23 cellular contexts compared by ENCODE assay signal in the genomic region with DNA sequence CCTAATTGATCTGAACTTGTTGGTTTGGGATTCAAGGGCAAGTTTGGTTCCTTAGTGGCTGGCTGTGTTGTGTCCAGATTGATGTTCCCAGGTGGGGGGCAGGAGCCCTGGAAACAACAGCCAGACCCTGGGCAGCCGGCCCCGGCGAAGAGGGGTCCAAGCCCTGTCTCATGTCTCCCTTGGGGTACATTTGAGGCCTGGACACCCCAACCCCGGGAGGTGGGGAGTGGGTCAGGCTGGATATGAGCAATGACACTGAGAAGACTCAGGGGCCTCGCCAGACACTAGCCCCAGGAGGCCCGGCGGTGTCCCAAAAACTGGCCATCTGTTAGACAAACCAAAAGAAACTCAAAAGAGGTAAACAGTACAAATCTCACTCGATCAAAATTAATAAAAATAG.
DNase-seq lines count a peak whose midpoint lies in the region; ATAC-seq, FAIRE-seq and TF ChIP-seq lines count a peak whose summit lies in the region.
"Had no signal": no experiment of that assay in that cellular context is flagged by ENCODE, and none has a peak within 500 bp of the region (broad histone marks: within the 10 kb centered on the region; RNA-seq: fewer than 3 reads in every experiment).

No MANE protein-coding gene starts in this region.

- no peaks in the 10 kb centered on the region for H3K4me1 ChIP-seq in right lobe of liver
- H3K4me1 ChIP-seq in HepG2 (ENCODE audit: insufficient read depth, low read length), result no peaks in the 10 kb centered on the region
- peaks cover 0 to 1% of the 10 kb centered on the region in 2 donors for H3K4me1 ChIP-seq in neuronal stem cell (ENCODE audit: control insufficient read depth in 2 of 2, insufficient read depth in 1 of 2, low read depth in 1 of 2, low read length in 2 of 2)
- H3K4me1 ChIP-seq in mammary epithelial cell (ENCODE audit: insufficient read depth, low read length), result no peaks in the 10 kb centered on the region
- H3K4me1 ChIP-seq: Peyer's patch had no signal

- no TSS peak for BruUV-seq in HepG2 (replicated peaks; lab: Mats Ljungman, UMichigan)
- no TSS peak for BruUV-seq in mammary epithelial cell (replicated peaks; lab: Mats Ljungman, UMichigan)

- DNase-seq in right lobe of liver (peak in 2 of 3 donors; percentile 3 to 27), HepG2 (ENCODE audit: low spot score) (no peak), glutamatergic neuron (peak; percentile 6), neuronal stem cell (ENCODE audit: low spot score) (no peak), mammary epithelial cell (no peak)
- DNase-seq in stimulated activated CD4-positive, alpha-beta T cell treated with anti-CD3 and anti-CD28 coated beads, Interleukin-4, amount 100 ng/mL, for 24 hours, result no peak
- DNase-seq: CD4-positive, alpha-beta memory T cell; DND-41; H9; HFFc6; Karpas-422; MV-4-11; NCI-H1105 treated with DMSO at 0.1 percent for 48 hours; NCI-H1694; NCI-H2081; NCI-H2171; NCI-H345; NCI-H524 treated with DMSO at 0.1 percent for 48 hours; NCI-H82 had no signal

- H3K18ac ChIP-seq in neuronal stem cell (ENCODE audit: low read length), result no peak overlapping the region

- no peaks in the 10 kb centered on the region for H3K79me1 ChIP-seq in neuronal stem cell (ENCODE audit: low read depth, low read length)

- no peak overlapping the region for H2BK5ac ChIP-seq in neuronal stem cell (ENCODE audit: low read length)

- H3K27ac ChIP-seq in right lobe of liver (no peak overlapping the region), HepG2 (ENCODE audit: extremely low read length, insufficient read depth, low read length) (no peak overlapping the region), neuronal stem cell (replicated peaks; ENCODE audit: low read length) (no peak overlapping the region), mammary epithelial cell (ENCODE audit: insufficient read depth, low read depth, low read length) (no peak overlapping the region)
- H3K27ac ChIP-seq: BLaER1, Peyer's patch had no signal

- no peak overlapping the region for H2BK15ac ChIP-seq in neuronal stem cell (ENCODE audit: low read length)

- CTCF ChIA-PET in HepG2 (lab: Yijun Ruan, JAX; ENCODE audit: low intra/inter-chr PET ratio, low total read pairs) (no interaction called here), mammary epithelial cell (lab: Charles Lee; ENCODE audit: low non-redundant PET) (no interaction called here)

- no peak overlapping the region for H3K9ac ChIP-seq in HepG2 (ENCODE audit: insufficient read depth, low read depth, low read length)
- H3K9ac ChIP-seq in neuronal stem cell (ENCODE audit: low read depth, low read length, poor library complexity), result no peak overlapping the region
- H3K9ac ChIP-seq in mammary epithelial cell (ENCODE audit: insufficient read depth, low read length), result no peak overlapping the region
- H3K9ac ChIP-seq: BLaER1 had no signal

- no peak overlapping the region for H3K4ac ChIP-seq in neuronal stem cell (ENCODE audit: low read length)

- H2BK12ac ChIP-seq in neuronal stem cell (ENCODE audit: low read length), result no peak overlapping the region

- TF ChIP-seq CTCF in right lobe of liver (IDR thresholded peaks at IDR 0.05) (no peak), HepG2 (CRISPR knock-in tag; IDR thresholded peaks at IDR 0.05) (no peak), glutamatergic neuron (IDR thresholded peaks at IDR 0.05; ENCODE audit: partially characterized antibody, unreplicated experiment) (no peak), mammary epithelial cell (conservative IDR thresholded peaks at IDR 0.05 in 1 of 2, IDR thresholded peaks at IDR 0.05 in 1 of 2; ENCODE audit: extremely low read depth in 1 of 2, insufficient read depth in 1 of 2, low read depth in 1 of 2, low read length in 2 of 2) (no peak)

- H2BK120ac ChIP-seq in neuronal stem cell (ENCODE audit: low read depth, low read length), result no peak overlapping the region

- 66% methylated on average over 5 of the region's 8 CpGs for WGBS in right lobe of liver (ENCODE audit: insufficient coverage, low coverage, low lambda C conversion rate, missing lambda C conversion rate)
- WGBS in HepG2 (ENCODE audit: low lambda C conversion rate), result 61% methylated on average over 8 of the region's 8 CpGs
- WGBS in neuronal stem cell (ENCODE audit: extremely low coverage in 2 of 2, insufficient read length in 2 of 2, insufficient replicate concordance in 1 of 2), 2 donors, result no CpG with 5 or more reads among the region's 8 CpGs
- WGBS in mammary epithelial cell (ENCODE audit: low coverage, missing lambda C conversion rate), result 88% methylated on average over 8 of the region's 8 CpGs

- H3K9me3 ChIP-seq in right lobe of liver (no peaks in the 10 kb centered on the region), HepG2 (ENCODE audit: low read length) (no peaks in the 10 kb centered on the region), neuronal stem cell (replicated peaks in 1 of 2; ENCODE audit: control insufficient read depth in 2 of 2, insufficient read depth in 1 of 2, low read depth in 1 of 2, low read length in 2 of 2) (no peaks in the 10 kb centered on the region), mammary epithelial cell (replicated peaks; ENCODE audit: insufficient read depth, low read length) (no peaks in the 10 kb centered on the region)
- H3K9me3 ChIP-seq: BLaER1, Peyer's patch had no signal

- H3K27ac Mint-ChIP-seq in glutamatergic neuron (ENCODE audit: unreplicated experiment), result no peak overlapping the region
- H3K27ac Mint-ChIP-seq: CD4-positive, alpha-beta memory T cell; H9; HFFc6 had no signal

- H3K27me3 ChIP-seq in right lobe of liver (no peaks in the 10 kb centered on the region), HepG2 (ENCODE audit: control insufficient read depth in 1 of 2, insufficient read depth in 2 of 2, low read length in 2 of 2) (peaks cover 39 to 75% of the 10 kb centered on the region in 2 experiments), neuronal stem cell (ENCODE audit: control insufficient read depth in 3 of 3, insufficient read depth in 3 of 3, low read depth in 1 of 3, low read length in 3 of 3) (peaks cover 0 to 29% (median 0%) of the 10 kb centered on the region in 3 experiments), mammary epithelial cell (ENCODE audit: insufficient read depth, low read length) (no peaks in the 10 kb centered on the region)
- H3K27me3 ChIP-seq: BLaER1, Peyer's patch had no signal

- no peak overlapping the region for H3K4me3 ChIP-seq in right lobe of liver
- no peak overlapping the region for H3K4me3 ChIP-seq in HepG2 (replicated peaks in 1 of 3; ENCODE audit: insufficient read depth in 1 of 3, low read depth in 2 of 3, low read length in 3 of 3)
- no peak overlapping the region for H3K4me3 ChIP-seq in neuronal stem cell (ENCODE audit: low read length in 2 of 2)
- no peak overlapping the region for H3K4me3 ChIP-seq in mammary epithelial cell (replicated peaks in 1 of 3; ENCODE audit: insufficient read depth in 1 of 3, low read depth in 2 of 3, low read length in 3 of 3)
- H3K4me3 ChIP-seq: BLaER1, GM12878, Peyer's patch had no signal

- no peak overlapping the region for H3K4me3 Mint-ChIP-seq in glutamatergic neuron (ENCODE audit: unreplicated experiment)
- H3K4me3 Mint-ChIP-seq: CD4-positive, alpha-beta memory T cell; H9; HFFc6 had no signal

- no peak overlapping the region for H4K8ac ChIP-seq in neuronal stem cell (ENCODE audit: low read depth, low read length)

- dilution Hi-C loops in mammary epithelial cell (cut with HindIII; ENCODE audit: low sequenced_read_pairs), result no loop called here

- H3K14ac ChIP-seq in neuronal stem cell (ENCODE audit: low read length), result no peak overlapping the region

- no peak overlapping the region for H2AFZ ChIP-seq in HepG2 (ENCODE audit: low read length)
- H2AFZ ChIP-seq in neuronal stem cell (ENCODE audit: low read length), result no peak overlapping the region
- H2AFZ ChIP-seq in mammary epithelial cell (ENCODE audit: low read depth, low read length), result no peak overlapping the region

- in situ Hi-C loops in HepG2 (cut with HindIII; ENCODE audit: extremely low pct_ligation_motif_present, low pct_unique_long_range_greater_than_20kb) (no loop called here), mammary epithelial cell (cut with MboI; ENCODE audit: low sequenced_read_pairs in 2 of 2) (no loop called here)

- TF ChIP-seq EP300 in HepG2 (IDR thresholded peaks at IDR 0.05; ENCODE audit: low read depth in 2 of 2, low read length in 2 of 2) (no peak), HepG2 (CRISPR knock-in tag; IDR thresholded peaks at IDR 0.05; ENCODE audit: borderline replicate concordance) (no peak)

- H4K91ac ChIP-seq in neuronal stem cell (ENCODE audit: low read depth, low read length, poor library complexity), result no peak overlapping the region

- TF ChIP-seq POLR2A in right lobe of liver (IDR thresholded peaks at IDR 0.05) (no peak), HepG2 (IDR thresholded peaks at IDR 0.05; ENCODE audit: insufficient read depth in 1 of 2, low read depth in 2 of 2, low read length in 2 of 2) (no peak)

- H2AK5ac ChIP-seq in neuronal stem cell (ENCODE audit: low read depth, low read length), result peak overlapping the region; percentile 68

- H3K79me2 ChIP-seq in HepG2 (ENCODE audit: insufficient read depth, low read length), result no peaks in the 10 kb centered on the region
- no peaks in the 10 kb centered on the region for H3K79me2 ChIP-seq in mammary epithelial cell (ENCODE audit: insufficient read depth, low read length)

- no peaks in the 10 kb centered on the region for H3K4me1 Mint-ChIP-seq in glutamatergic neuron (ENCODE audit: low read depth, unreplicated experiment)
- H3K4me1 Mint-ChIP-seq: CD4-positive, alpha-beta memory T cell had no signal

- no peak for FAIRE-seq in HepG2 (lab: Jason Lieb, UNC)
- FAIRE-seq: GM12878 had no signal

- H4K20me1 ChIP-seq in HepG2 (ENCODE audit: insufficient read depth, low read length) (peaks cover 6% of the 10 kb centered on the region; the same call in 1 of the 2 replicates), mammary epithelial cell (ENCODE audit: insufficient read depth, low read length) (no peaks in the 10 kb centered on the region)
- H4K20me1 ChIP-seq: BLaER1 had no signal

- ATAC-seq in right lobe of liver (no peak), HepG2 (no peak), GM21786 (IDR thresholded peaks at IDR 0.05; ENCODE audit: unreplicated experiment) (no peak)
- ATAC-seq: GM12878 had no signal

- no peak for TF ChIP-seq RAD21 in HepG2 (CRISPR knock-in tag; IDR thresholded peaks at IDR 0.05)

- no peak overlapping the region for H3K23ac ChIP-seq in neuronal stem cell (ENCODE audit: low read depth, low read length, poor library complexity)

- H3K9me3 Mint-ChIP-seq in glutamatergic neuron (ENCODE audit: unreplicated experiment), result no peaks in the 10 kb centered on the region
- H3K9me3 Mint-ChIP-seq: CD4-positive, alpha-beta memory T cell; H9; HFFc6 had no signal

- peaks cover 9% of the 10 kb centered on the region for H3K27me3 Mint-ChIP-seq in glutamatergic neuron (ENCODE audit: unreplicated experiment)

- POLR2A ChIA-PET in HepG2 (lab: Yijun Ruan, JAX), result no interaction called here

- H3K36me3 Mint-ChIP-seq in glutamatergic neuron (ENCODE audit: unreplicated experiment), result peaks cover 4% of the 10 kb centered on the region
- H3K36me3 Mint-ChIP-seq: CD4-positive, alpha-beta memory T cell had no signal

- no peaks in the 10 kb centered on the region for H3K36me3 ChIP-seq in right lobe of liver
- no peaks in the 10 kb centered on the region for H3K36me3 ChIP-seq in HepG2 (replicated peaks in 1 of 2; ENCODE audit: control insufficient read depth in 1 of 2, insufficient read depth in 2 of 2, low read length in 2 of 2)
- no peaks in the 10 kb centered on the region for H3K36me3 ChIP-seq in neuronal stem cell (replicated peaks in 1 of 2; ENCODE audit: control insufficient read depth in 2 of 2, insufficient read depth in 2 of 2, low read length in 2 of 2)
- no peaks in the 10 kb centered on the region for H3K36me3 ChIP-seq in mammary epithelial cell (ENCODE audit: insufficient read depth, low read length)
- H3K36me3 ChIP-seq: BLaER1, Peyer's patch had no signal

- H3K4me2 ChIP-seq in HepG2 (ENCODE audit: low read depth, low read length) (no peak overlapping the region), neuronal stem cell (ENCODE audit: insufficient read depth, low read length, poor library complexity, severe bottlenecking) (no peak overlapping the region), mammary epithelial cell (ENCODE audit: insufficient read depth, low read depth, low read length) (no peak overlapping the region)
- H3K4me2 ChIP-seq: BLaER1 had no signal

- intact Hi-C loops in right lobe of liver (cut with DNase I), result no loop called here
- intact Hi-C loops in HepG2 (cut with micrococcal nuclease; ENCODE audit: unreplicated experiment), result no loop called here
- intact Hi-C loops in mammary epithelial cell (cut with micrococcal nuclease), result no loop called here

Comparison
In these comparisons a context has a peak if more than half of its experiments do, and no peak if none do; other contexts are left out.
1. DNase-seq: peak in right lobe of liver (2 of 3) and glutamatergic neuron (single experiment); none in HepG2 (single experiment), neuronal stem cell (single experiment), mammary epithelial cell (single experiment) and stimulated activated CD4-positive, alpha-beta T cell treated with anti-CD3 and anti-CD28 coated beads, Interleukin-4, amount 100 ng/mL, for 24 hours (single experiment).